In genomic region chr2:72925328-72925943, GRCh38 we compare ENCODE assay signal across 1 cellular context.
TF ChIP-seq lines count a peak whose summit lies in the region.

No MANE protein-coding gene starts in this region.

TF ChIP-seq in WTC11, 78 proteins besides CTCF, POLR2A, EP300 and RAD21 (continued from another document):
- TF ChIP-seq ZNF532 (CRISPR knock-in tag; IDR thresholded peaks at IDR 0.05; ENCODE audit: borderline replicate concordance) (no peak), ATF2 (CRISPR knock-in tag; IDR thresholded peaks at IDR 0.05; ENCODE audit: borderline replicate concordance, low read depth) (no peak), ZNF232 (CRISPR knock-in tag; IDR thresholded peaks at IDR 0.05) (no peak), TEAD1 (CRISPR knock-in tag; IDR thresholded peaks at IDR 0.05) (no peak), ZNF138 (CRISPR knock-in tag; conservative IDR thresholded peaks at IDR 0.05) (no peak), AR (CRISPR knock-in tag; IDR thresholded peaks at IDR 0.05) (no peak), MAX (CRISPR knock-in tag; IDR thresholded peaks at IDR 0.05) (no peak), JAZF1 (CRISPR knock-in tag; IDR thresholded peaks at IDR 0.05) (no peak), NR1H2 (CRISPR knock-in tag; IDR thresholded peaks at IDR 0.05) (no peak), NFE2L1 (CRISPR knock-in tag; IDR thresholded peaks at IDR 0.05) (no peak), ELF4 (CRISPR knock-in tag; IDR thresholded peaks at IDR 0.05; ENCODE audit: low read depth) (no peak), CREB1 (CRISPR knock-in tag; IDR thresholded peaks at IDR 0.05) (no peak), TP53 (CRISPR knock-in tag; IDR thresholded peaks at IDR 0.05) (no peak), ZNF671 (CRISPR knock-in tag; IDR thresholded peaks at IDR 0.05) (no peak)
